Comparison of ENCODE assay signal across 13 cellular contexts in the genomic region with DNA sequence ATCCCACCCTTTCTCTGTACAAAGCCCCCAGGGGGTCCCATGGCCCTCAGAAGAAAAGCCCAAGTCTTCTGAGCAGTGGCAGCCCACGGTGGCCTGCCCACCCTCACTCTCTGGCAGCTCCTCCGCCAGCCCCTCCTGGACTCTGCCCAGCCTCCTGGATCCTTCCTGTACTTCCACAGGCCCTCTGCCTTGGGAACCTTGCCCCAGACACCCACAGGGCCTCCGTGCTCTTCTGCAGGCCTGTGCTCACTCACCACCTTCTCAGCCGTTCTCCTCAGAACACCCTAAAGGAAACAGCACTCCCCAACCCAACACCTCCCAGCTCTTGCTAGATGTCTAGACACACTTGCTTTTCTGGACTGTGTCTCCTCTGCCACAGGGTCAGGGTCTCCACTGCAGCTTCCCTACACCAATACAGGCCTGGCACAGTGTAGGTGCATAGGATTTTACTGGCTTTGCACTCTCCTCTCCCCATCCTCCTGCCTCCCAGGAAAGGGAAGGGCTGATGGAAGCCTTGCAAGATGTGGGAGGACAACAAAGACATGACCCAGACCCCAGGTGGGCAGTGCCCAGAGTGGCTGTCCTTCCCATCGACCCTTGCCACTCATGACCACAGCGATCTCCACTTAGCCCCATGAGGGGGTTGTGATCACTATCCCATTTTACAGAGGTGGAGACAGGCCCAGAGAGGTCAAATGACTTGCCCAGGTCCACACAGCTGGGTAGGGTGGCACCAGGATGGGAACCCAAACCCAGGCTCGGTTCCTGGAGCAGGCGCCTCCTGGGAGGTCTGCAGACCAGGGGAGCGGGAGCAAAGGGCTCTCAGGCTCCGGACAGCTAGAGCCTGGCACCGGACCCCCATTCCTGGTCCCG. TPM values are rescaled to one million over a fixed set of nuclear protein-coding genes. Genes with fewer than 3 reads are reported as not detected.
DNase-seq lines count a peak whose midpoint lies in the region; ATAC-seq and TF ChIP-seq lines count a peak whose summit lies in the region.
"Had no signal": no experiment of that assay in that cellular context is flagged by ENCODE, and none has a peak within 500 bp of the region (broad histone marks: within the 10 kb centered on the region; RNA-seq: fewer than 3 reads in every experiment).

No MANE protein-coding gene starts in this region.

- no peaks in the 10 kb centered on the region for H3K27me3 ChIP-seq in SK-N-SH (ENCODE audit: insufficient read depth)
- peaks cover 0 to 45% (median 15%) of the 10 kb centered on the region in 45 donors for H3K27me3 ChIP-seq in dorsolateral prefrontal cortex
- peaks cover 3% of the 10 kb centered on the region for H3K27me3 ChIP-seq in mesendoderm (ENCODE audit: insufficient read depth, low read length, poor library complexity)
- peaks cover 79% of the 10 kb centered on the region for H3K27me3 ChIP-seq in transverse colon

- WGBS in SK-N-SH (ENCODE audit: low lambda C conversion rate) = 87% methylated on average over 5 of the region's 12 CpGs
- WGBS in mesendoderm (ENCODE audit: extremely low coverage, insufficient coverage, low lambda C conversion rate) = no CpG with 5 or more reads among the region's 12 CpGs
- 75% methylated on average over 6 of the region's 12 CpGs; no CpG with 5 or more reads in 1 of the 2 donors for WGBS in transverse colon (ENCODE audit: low coverage in 1 of 2), 2 donors

- no peak overlapping the region for H3K18ac ChIP-seq in mesendoderm (ENCODE audit: low read length)

- H2BK15ac ChIP-seq in mesendoderm (replicated peaks; ENCODE audit: low read depth) = no peak overlapping the region

- no TSS peak for BruUV-seq in OCI-LY7 (replicated peaks; lab: Mats Ljungman, UMichigan)

- peak overlapping the region; percentile 73 for H3K56ac ChIP-seq in mesendoderm (ENCODE audit: low read length)

- H3K9me2 ChIP-seq in SK-N-SH (no peaks in the 10 kb centered on the region), OCI-LY7 (ENCODE audit: insufficient read depth, low read length) (no peaks in the 10 kb centered on the region)

- intact Hi-C loops in dorsolateral prefrontal cortex (cut with DNase I) = no loop called here
- intact Hi-C loops in transverse colon (cut with DNase I; ENCODE audit: low total_unique reads) = no loop called here
- intact Hi-C loops in OCI-LY7 (cut with micrococcal nuclease; ENCODE audit: unreplicated experiment) = no loop called here

- in situ Hi-C loops in transverse colon (cut with MboI; ENCODE audit: low pct_ligation_motif_present in 1 of 4, low pct_unique_long_range_greater_than_20kb in 1 of 4, low sequenced_read_pairs in 3 of 4) = no loop called here

- H2BK5ac ChIP-seq in mesendoderm (ENCODE audit: low read length) = no peak overlapping the region

- H4K20me1 ChIP-seq in SK-N-SH (ENCODE audit: insufficient read depth) (peaks cover 53% of the 10 kb centered on the region), OCI-LY7 (ENCODE audit: insufficient read depth, low read length) (no peaks in the 10 kb centered on the region)

- H3K4ac ChIP-seq in mesendoderm (ENCODE audit: low read depth, low read length) = no peak overlapping the region

- no peak overlapping the region for H2AK5ac ChIP-seq in mesendoderm (ENCODE audit: low read length)

- H3K9me3 ChIP-seq in SK-N-SH (no peaks in the 10 kb centered on the region), transverse colon (no peaks in the 10 kb centered on the region), OCI-LY7 (ENCODE audit: low read length) (no peaks in the 10 kb centered on the region)

- CTCF ChIA-PET in SK-N-SH (lab: Yijun Ruan, JAX) (interaction anchor here (0.8 to 6.4 kb wide), 5 partner anchors 8 to 63 kb away, joined by 3 to 38 read pairs (median 5); no protein-coding TSS in a partner anchor), OCI-LY7 (lab: Charles Lee; ENCODE audit: unreplicated experiment) (no interaction called here)

- DNase-seq in SK-N-SH = peak; percentile 23
- DNase-seq in dorsolateral prefrontal cortex = peak in 1 of 10 donors; percentile 26
- DNase-seq in mesendoderm = no peak
- DNase-seq in transverse colon = no peak
- no peak for DNase-seq in NCI-H2029 (lab: John Stamatoyannopoulos, UW)
- no peak for DNase-seq in OCI-LY7 (ENCODE audit: low spot score)
- DNase-seq in KG1 (lab: John Stamatoyannopoulos, UW) = no peak
- DNase-seq: activated naive CD4-positive, alpha-beta T cell; MV-4-11; SIG-M5; stimulated activated CD4-positive, alpha-beta T cell treated with anti-CD3 and anti-CD28 coated beads, Interleukin-1b, Interleukin-23, amount 100 ng/mL, for 48 hours had no signal

- peaks cover 19 to 28% of the 10 kb centered on the region in 2 experiments; a peak in 3 of 4 replicates for H3K4me1 ChIP-seq in SK-N-SH (ENCODE audit: control insufficient read depth in 1 of 2, insufficient read depth in 2 of 2, low read depth in 1 of 2, low read length in 1 of 2)
- peaks cover 6% of the 10 kb centered on the region for H3K4me1 ChIP-seq in mesendoderm (ENCODE audit: control insufficient read depth, low read depth, low read length)
- peaks cover 17 to 42% (median 33%) of the 10 kb centered on the region in 4 donors for H3K4me1 ChIP-seq in transverse colon
- no peaks in the 10 kb centered on the region for H3K4me1 ChIP-seq in OCI-LY7 (ENCODE audit: insufficient read depth, low read length, poor library complexity, severe bottlenecking)

- no peak for TF ChIP-seq POLR2A in transverse colon (IDR thresholded peaks at IDR 0.05)

- H4K8ac ChIP-seq in mesendoderm (ENCODE audit: low read depth, low read length) = no peak overlapping the region

- no peak for TF ChIP-seq EP300 in SK-N-SH (IDR thresholded peaks at IDR 0.05; ENCODE audit: borderline replicate concordance in 1 of 2, low read depth in 1 of 2, low read length in 1 of 2)
- TF ChIP-seq EP300 in transverse colon (IDR thresholded peaks at IDR 0.05; ENCODE audit: low read depth) = no peak

- peak overlapping the region; percentile 87 for H3K9ac ChIP-seq in SK-N-SH
- H3K9ac ChIP-seq in mesendoderm (ENCODE audit: low read length) = peak overlapping the region; percentile 89

- H3K79me1 ChIP-seq in mesendoderm (ENCODE audit: low read length) = peaks cover 18% of the 10 kb centered on the region

- TF ChIP-seq CTCF in SK-N-SH (IDR thresholded peaks at IDR 0.05) (no peak), dorsolateral prefrontal cortex (IDR thresholded peaks at IDR 0.05 in 54 of 56, conservative IDR thresholded peaks at IDR 0.05 in 2 of 56; ENCODE audit: low read depth in 1 of 56, partially characterized antibody in 56 of 56) (no peak), transverse colon (IDR thresholded peaks at IDR 0.05) (no peak), OCI-LY7 (conservative IDR thresholded peaks at IDR 0.05; ENCODE audit: low read length) (no peak)

- H3K4me3 ChIP-seq in SK-N-SH (ENCODE audit: low read depth in 2 of 2, low read length in 1 of 2) (peak overlapping the region; percentile 94 to 96), dorsolateral prefrontal cortex (peak overlapping the region in 58 of 59 donors; percentile 7 to 69 (median 49)), mesendoderm (ENCODE audit: low read length) (peak overlapping the region; percentile 17), transverse colon (peak overlapping the region in 3 of 4 donors; percentile 41 to 62 (median 52)), OCI-LY7 (ENCODE audit: low read depth, low read length, poor library complexity, severe bottlenecking) (no peak overlapping the region)

- POLR2A ChIA-PET in SK-N-SH (lab: Yijun Ruan, JAX) (interaction anchor here (1.3 to 3.2 kb wide), 3 partner anchors 8 to 12 kb away, joined by 4 to 13 read pairs (median 9); no protein-coding TSS in a partner anchor), OCI-LY7 (lab: Charles Lee) (no interaction called here)

- H4K5ac ChIP-seq in mesendoderm (ENCODE audit: low read length) = no peak overlapping the region

- peaks cover 68% of the 10 kb centered on the region for H3K79me2 ChIP-seq in SK-N-SH (ENCODE audit: insufficient read depth)
- peaks cover 4% of the 10 kb centered on the region for H3K79me2 ChIP-seq in mesendoderm (ENCODE audit: control insufficient read depth, insufficient read depth, low read length)
- H3K79me2 ChIP-seq in OCI-LY7 (ENCODE audit: insufficient read depth, low read depth, low read length) = no peaks in the 10 kb centered on the region

- no peaks in the 10 kb centered on the region for H3F3A ChIP-seq in SK-N-SH (replicated peaks; ENCODE audit: insufficient read depth)

- no peak overlapping the region for H2BK120ac ChIP-seq in mesendoderm (ENCODE audit: low read depth, low read length)

- H3K36me3 ChIP-seq in SK-N-SH (replicated peaks in 1 of 2; ENCODE audit: control insufficient read depth in 1 of 2, insufficient read depth in 2 of 2, low read length in 1 of 2) (peaks cover 0 to 5% of the 10 kb centered on the region in 2 experiments), mesendoderm (ENCODE audit: control insufficient read depth, insufficient read depth, low read length) (no peaks in the 10 kb centered on the region), transverse colon (no peaks in the 10 kb centered on the region), OCI-LY7 (ENCODE audit: insufficient read depth, low read length) (no peaks in the 10 kb centered on the region)

- H3K27ac ChIP-seq in SK-N-SH (ENCODE audit: low read depth in 2 of 2, low read length in 1 of 2) (peak overlapping the region; percentile 53 to 76; a peak in 2 of 4 replicates), dorsolateral prefrontal cortex (peak overlapping the region in 1 of 59 donors; percentile 28), mesendoderm (ENCODE audit: low read depth, low read length) (no peak overlapping the region), transverse colon (peak overlapping the region in 3 of 4 donors; percentile 63 to 83 (median 79)), OCI-LY7 (ENCODE audit: low read depth, low read length, poor library complexity, severe bottlenecking) (no peak overlapping the region)
- H3K27ac ChIP-seq: 22Rv1 had no signal

- no peak overlapping the region for H3K23ac ChIP-seq in mesendoderm (ENCODE audit: low read length)

- no peak overlapping the region for H2AFZ ChIP-seq in SK-N-SH (ENCODE audit: low read depth)
- H2AFZ ChIP-seq in OCI-LY7 (ENCODE audit: low read length) = no peak overlapping the region

- H3K4me2 ChIP-seq in SK-N-SH (peak overlapping the region; percentile 99), mesendoderm (ENCODE audit: low read length) (peak overlapping the region; percentile 53), OCI-LY7 (ENCODE audit: low read length) (no peak overlapping the region)

- no peak for TF ChIP-seq RAD21 in SK-N-SH (IDR thresholded peaks at IDR 0.05; ENCODE audit: low read length)

- ATAC-seq in SK-N-SH treated with all-trans-retinoic acid at 6 μM for 48 hours = no peak

RNA-seq across cellular contexts. Expression of a gene that starts 2.0 kb away (rescaled TPM):
- polyA plus RNA-seq in SK-N-SH (2012; rRNA removed) = 32.1 and 49.0 TPM in 2 replicates
- polyA plus RNA-seq in SK-N-SH (2012; cell fraction: cytosol; rRNA removed) = 21.0 and 41.3 TPM in 2 replicates
- polyA plus RNA-seq in SK-N-SH (2012; cell fraction: nucleus; rRNA removed) = 91.3 and 138 TPM in 2 replicates
- 1 to 10 TPM; 1.9 to 7.0 (median 4.2) TPM for total RNA-seq in dorsolateral prefrontal cortex
- 7.9 TPM for polyA plus RNA-seq in mesendoderm (2013, experiment 1 of 2)
- 7.1 TPM for polyA plus RNA-seq in mesendoderm (2013, experiment 2 of 2)
- total RNA-seq in transverse colon = 10 to 100 TPM in 1 of 4 donors, 1 to 10 TPM in 3; 3.4 to 15.9 (median 8.7) TPM
- total RNA-seq in OCI-LY7 (2014; rRNA removed; shearing (Covaris generic)) = 1.0 and 1.2 TPM in 2 replicates
- total RNA-seq in OCI-LY7 (2022) = 2.2 and 3.2 TPM in 2 replicates

RNA-seq across cellular contexts. Expression of a gene that starts 41.7 kb away (rescaled TPM):
- 8.0 and 9.9 TPM in 2 replicates for polyA plus RNA-seq in SK-N-SH (2012; rRNA removed)
- polyA plus RNA-seq in SK-N-SH (2012; cell fraction: cytosol; rRNA removed) = 4.5 and 7.5 TPM in 2 replicates
- 16.9 and 18.8 TPM in 2 replicates for polyA plus RNA-seq in SK-N-SH (2012; cell fraction: nucleus; rRNA removed)
- total RNA-seq in dorsolateral prefrontal cortex (10 to 100 TPM; 11.3 to 30.5 (median 20.4) TPM), transverse colon (10 to 100 TPM in 1 of 4 donors, 1 to 10 TPM in 3; 1.9 to 11.5 (median 6.6) TPM), OCI-LY7 (2022) (not detected in 2 replicates)
- polyA plus RNA-seq in mesendoderm (2013, experiment 1 of 2) = 17.1 TPM
- 16.9 TPM for polyA plus RNA-seq in mesendoderm (2013, experiment 2 of 2)
- total RNA-seq in OCI-LY7 (2014; rRNA removed; shearing (Covaris generic)) = not detected in 2 replicates

RNA-seq across cellular contexts. Expression of a gene that starts 59.9 kb away (rescaled TPM):
- 26.5 and 29.8 TPM in 2 replicates for polyA plus RNA-seq in SK-N-SH (2012; rRNA removed)
- polyA plus RNA-seq in SK-N-SH (2012; cell fraction: cytosol; rRNA removed) = 9.3 and 17.3 TPM in 2 replicates
- 56.9 and 66.8 TPM in 2 replicates for polyA plus RNA-seq in SK-N-SH (2012; cell fraction: nucleus; rRNA removed)
- total RNA-seq in dorsolateral prefrontal cortex (10 to 100 TPM; 37.2 to 75.3 (median 54.7) TPM), transverse colon (10 to 100 TPM; 12.7 to 75.9 (median 16.9) TPM), OCI-LY7 (2022) (32.9 and 38.1 TPM in 2 replicates)
- 1.9 TPM for polyA plus RNA-seq in mesendoderm (2013, experiment 1 of 2)
- 1.8 TPM for polyA plus RNA-seq in mesendoderm (2013, experiment 2 of 2)
- 11.4 and 14.8 TPM in 2 replicates for total RNA-seq in OCI-LY7 (2014; rRNA removed; shearing (Covaris generic))

Comparison
In these comparisons a context has a peak if more than half of its experiments do, and no peak if none do; other contexts are left out.
1. H3K27ac ChIP-seq: peak in SK-N-SH (2 of 2) and transverse colon (3 of 4); none in mesendoderm (single experiment) and OCI-LY7 (single experiment).